9 cellular contexts compared by ENCODE assay signal in genomic region chr7:137820677-137821420, GRCh38. TPM values are rescaled to one million over a fixed set of nuclear protein-coding genes. Genes with fewer than 3 reads are reported as not detected.
DNase-seq lines count a peak whose midpoint lies in the region; ATAC-seq, FAIRE-seq and TF ChIP-seq lines count a peak whose summit lies in the region.
"Had no signal": no experiment of that assay in that cellular context is flagged by ENCODE, and none has a peak within 500 bp of the region (broad histone marks: within the 10 kb centered on the region; RNA-seq: fewer than 3 reads in every experiment).

No MANE protein-coding gene starts in this region.

- no peaks in the 10 kb centered on the region for H3K36me3 Mint-ChIP-seq in activated T-helper 1 cell treated with anti-CD3 and anti-CD28 coated beads, Interleukin-12 subunit alpha, Interleukin-12 subunit beta, Interleukin-2, Interleukin-4 antibody, amounts not matched to agents 30 ng/mL and 10 ng/mL and 1 ng/mL, durations not matched to agents 14 hours and 24 hours and 36 hours (ENCODE audit: low read depth)
- H3K36me3 Mint-ChIP-seq in activated T-cell treated with anti-CD3 and anti-CD28 coated beads, Interleukin-2, amount 50 U/mL, for 4 hours (ENCODE audit: insufficient read depth) = no peaks in the 10 kb centered on the region
- no peaks in the 10 kb centered on the region for H3K36me3 Mint-ChIP-seq in Caco-2 (ENCODE audit: insufficient read depth, unreplicated experiment)

- H3K9ac ChIP-seq in kidney (ENCODE audit: low read length in 2 of 2) = no peak overlapping the region

- no peaks in the 10 kb centered on the region for H3K36me3 ChIP-seq in kidney (ENCODE audit: control insufficient read depth in 1 of 2, insufficient read depth in 2 of 2, low read length in 2 of 2)
- no peaks in the 10 kb centered on the region for H3K36me3 ChIP-seq in Caco-2 (ENCODE audit: control insufficient read depth, insufficient read depth, low read length)

- no peak overlapping the region for H3K27ac Mint-ChIP-seq in activated T-helper 1 cell treated with anti-CD3 and anti-CD28 coated beads, Interleukin-12 subunit alpha, Interleukin-12 subunit beta, Interleukin-2, Interleukin-4 antibody, amounts not matched to agents 30 ng/mL and 10 ng/mL and 1 ng/mL, durations not matched to agents 14 hours and 24 hours and 36 hours
- no peak overlapping the region for H3K27ac Mint-ChIP-seq in Caco-2 (ENCODE audit: unreplicated experiment)
- H3K27ac Mint-ChIP-seq: dendritic cell treated with granulocyte-macrophage colony-stimulating factor and Interleukin-4, amounts not matched to agents 40 ng/mL and 50 ng/mL, for 4 days had no signal

- TF ChIP-seq CTCF in GM10248 (IDR thresholded peaks at IDR 0.05; ENCODE audit: control extremely low read depth, extremely low read depth, low read depth, missing control alignments) = no peak
- TF ChIP-seq CTCF in kidney (IDR thresholded peaks at IDR 0.05; ENCODE audit: borderline replicate concordance, extremely low read depth, insufficient read depth) = no peak
- no peak for TF ChIP-seq CTCF in Caco-2 (IDR thresholded peaks at IDR 0.05; ENCODE audit: insufficient read depth in 1 of 2, low read depth in 1 of 2, low read length in 1 of 2, severe bottlenecking in 1 of 2, unreplicated experiment in 1 of 2)

- H3K4me3 ChIP-seq in kidney (ENCODE audit: low read length in 2 of 2) (no peak overlapping the region), Caco-2 (ENCODE audit: low read depth, low read length) (no peak overlapping the region)

- H3K27me3 ChIP-seq in Caco-2 (replicated peaks; ENCODE audit: control insufficient read depth, insufficient read depth, low read length) = no peaks in the 10 kb centered on the region

- CTCF ChIA-PET in GM10248 (lab: Yijun Ruan, JAX) (interaction anchor here (1.1 to 4.3 kb wide), 9 partner anchors 9 to 182 kb away, joined by 3 to 22 read pairs (median 6); partner anchors contain the start of gene CREB3L2), Caco-2 (lab: Charles Lee) (no interaction called here)

- H3K4me1 ChIP-seq in kidney (ENCODE audit: control insufficient read depth in 1 of 2, insufficient read depth in 1 of 2, low read depth in 1 of 2, low read length in 2 of 2) (no peaks in the 10 kb centered on the region), Caco-2 (no peaks in the 10 kb centered on the region)

- BruUV-seq in Caco-2 (replicated peaks; lab: Mats Ljungman, UMichigan) = no TSS peak

- no peak overlapping the region for H3K4me3 Mint-ChIP-seq in activated T-helper 1 cell treated with anti-CD3 and anti-CD28 coated beads, Interleukin-12 subunit alpha, Interleukin-12 subunit beta, Interleukin-2, Interleukin-4 antibody, amounts not matched to agents 30 ng/mL and 10 ng/mL and 1 ng/mL, durations not matched to agents 14 hours and 24 hours and 36 hours
- H3K4me3 Mint-ChIP-seq in activated T-cell treated with anti-CD3 and anti-CD28 coated beads, Interleukin-2, amount 50 U/mL, for 4 hours = no peak overlapping the region
- no peak overlapping the region for H3K4me3 Mint-ChIP-seq in Caco-2 (ENCODE audit: unreplicated experiment)
- H3K4me3 Mint-ChIP-seq: dendritic cell treated with granulocyte-macrophage colony-stimulating factor and Interleukin-4, amounts not matched to agents 40 ng/mL and 50 ng/mL, for 4 days had no signal

- DNase-seq in GM10248 (ENCODE audit: extremely low spot score) (peak; percentile 44), anterior cingulate cortex (lab: John Stamatoyannopoulos, UW) (peak in 41 of 58 donors; percentile 2 to 58 (median 26)), kidney (peak; percentile 67), Caco-2 (no peak), KG1 (lab: John Stamatoyannopoulos, UW) (no peak)
- DNase-seq in activated T-helper 1 cell treated with anti-CD3 and anti-CD28 coated beads, Interleukin-12 subunit alpha, Interleukin-12 subunit beta, Interleukin-2, Interleukin-4 antibody, amounts not matched to agents 30 ng/mL and 10 ng/mL and 1 ng/mL, durations not matched to agents 14 hours and 24 hours and 36 hours (ENCODE audit: low spot score) = no peak
- no peak for DNase-seq in activated T-cell treated with anti-CD3 and anti-CD28 coated beads, Interleukin-2, amount 50 U/mL, for 4 hours

- peaks cover 5% of the 10 kb centered on the region for H3K27me3 Mint-ChIP-seq in activated T-helper 1 cell treated with anti-CD3 and anti-CD28 coated beads, Interleukin-12 subunit alpha, Interleukin-12 subunit beta, Interleukin-2, Interleukin-4 antibody, amounts not matched to agents 30 ng/mL and 10 ng/mL and 1 ng/mL, durations not matched to agents 14 hours and 24 hours and 36 hours (ENCODE audit: insufficient read depth)
- peaks cover 16% of the 10 kb centered on the region for H3K27me3 Mint-ChIP-seq in activated T-cell treated with anti-CD3 and anti-CD28 coated beads, Interleukin-2, amount 50 U/mL, for 4 hours (ENCODE audit: low read depth)
- H3K27me3 Mint-ChIP-seq in Caco-2 (ENCODE audit: insufficient read depth, unreplicated experiment) = peaks cover 9% of the 10 kb centered on the region

- H3K27ac ChIP-seq in kidney (ENCODE audit: low read depth in 2 of 2, low read length in 2 of 2) = no peak overlapping the region

- POLR2A ChIA-PET in GM10248 (lab: Yijun Ruan, JAX) (interaction anchor here (0.6 to 1.1 kb wide), 2 partner anchors 10 to 19 kb away, joined by 3 read pairs; no protein-coding TSS in a partner anchor), Caco-2 (lab: Charles Lee) (no interaction called here)

- FAIRE-seq in kidney (lab: Jason Lieb, UNC) = no peak

- H3K4me1 Mint-ChIP-seq in activated T-helper 1 cell treated with anti-CD3 and anti-CD28 coated beads, Interleukin-12 subunit alpha, Interleukin-12 subunit beta, Interleukin-2, Interleukin-4 antibody, amounts not matched to agents 30 ng/mL and 10 ng/mL and 1 ng/mL, durations not matched to agents 14 hours and 24 hours and 36 hours (ENCODE audit: low read depth) = no peaks in the 10 kb centered on the region
- no peaks in the 10 kb centered on the region for H3K4me1 Mint-ChIP-seq in activated T-cell treated with anti-CD3 and anti-CD28 coated beads, Interleukin-2, amount 50 U/mL, for 4 hours (ENCODE audit: low read depth)
- H3K4me1 Mint-ChIP-seq in Caco-2 (ENCODE audit: low read depth, unreplicated experiment) = no peaks in the 10 kb centered on the region

- intact Hi-C loops in kidney (cut with DNase I) = no loop called here
- intact Hi-C loops in activated T-helper 1 cell treated with anti-CD3 and anti-CD28 coated beads, Interleukin-12 subunit alpha, Interleukin-12 subunit beta, Interleukin-2, Interleukin-4 antibody, amounts not matched to agents 30 ng/mL and 10 ng/mL and 1 ng/mL, durations not matched to agents 14 hours and 24 hours and 36 hours (cut with micrococcal nuclease) = no loop called here
- intact Hi-C loops in Caco-2 (cut with micrococcal nuclease; ENCODE audit: unreplicated experiment) = no loop called here

- H3K9me3 ChIP-seq in kidney (ENCODE audit: control insufficient read depth in 1 of 2, low read length in 2 of 2) (no peaks in the 10 kb centered on the region), Caco-2 (no peaks in the 10 kb centered on the region)

- no peaks in the 10 kb centered on the region for H3K9me3 Mint-ChIP-seq in activated T-helper 1 cell treated with anti-CD3 and anti-CD28 coated beads, Interleukin-12 subunit alpha, Interleukin-12 subunit beta, Interleukin-2, Interleukin-4 antibody, amounts not matched to agents 30 ng/mL and 10 ng/mL and 1 ng/mL, durations not matched to agents 14 hours and 24 hours and 36 hours
- H3K9me3 Mint-ChIP-seq in activated T-cell treated with anti-CD3 and anti-CD28 coated beads, Interleukin-2, amount 50 U/mL, for 4 hours = no peaks in the 10 kb centered on the region
- H3K9me3 Mint-ChIP-seq in Caco-2 (ENCODE audit: unreplicated experiment) = no peaks in the 10 kb centered on the region
- H3K9me3 Mint-ChIP-seq: dendritic cell treated with granulocyte-macrophage colony-stimulating factor and Interleukin-4, amounts not matched to agents 40 ng/mL and 50 ng/mL, for 4 days had no signal

- ATAC-seq in HG03103 (IDR thresholded peaks at IDR 0.05; ENCODE audit: low read depth, unreplicated experiment) = peak; percentile 61
- ATAC-seq in activated T-cell treated with anti-CD3 and anti-CD28 coated beads, Interleukin-2, amount 50 U/mL, for 4 hours = no peak

RNA-seq across cellular contexts. Expression of gene DGKI, which starts 25.9 kb away (rescaled TPM):
- total RNA-seq in kidney (1.3 TPM), Caco-2 (2022) (0.77 and 0.84 TPM in 2 replicates)
- polyA plus RNA-seq in kidney (ENCODE audit: insufficient read depth, low read depth, low replicate concordance) = 2.5 TPM
- total RNA-seq in activated T-helper 1 cell treated with anti-CD3 and anti-CD28 coated beads, Interleukin-12 subunit alpha, Interleukin-12 subunit beta, Interleukin-2, Interleukin-4 antibody, amounts not matched to agents 30 ng/mL and 10 ng/mL and 1 ng/mL, durations not matched to agents 14 hours and 24 hours and 36 hours = 27.3 and 30.2 TPM in 2 replicates
- total RNA-seq in activated T-cell treated with anti-CD3 and anti-CD28 coated beads, Interleukin-2, amount 50 U/mL, for 4 hours = 1 to 10 TPM; 1.2 to 4.3 (median 1.3) TPM

Comparison
In these comparisons a context has a peak if more than half of its experiments do, and no peak if none do; other contexts are left out.
1. DNase-seq: peak in GM10248 (single experiment), anterior cingulate cortex (41 of 58) and kidney (single experiment); none in activated T-helper 1 cell treated with anti-CD3 and anti-CD28 coated beads, Interleukin-12 subunit alpha, Interleukin-12 subunit beta, Interleukin-2, Interleukin-4 antibody, amounts not matched to agents 30 ng/mL and 10 ng/mL and 1 ng/mL, durations not matched to agents 14 hours and 24 hours and 36 hours (single experiment), activated T-cell treated with anti-CD3 and anti-CD28 coated beads, Interleukin-2, amount 50 U/mL, for 4 hours (single experiment), Caco-2 (0 of 2) and KG1 (single experiment).